In genomic region chr4:79217043-79217442, GRCh38 we compare ENCODE assay signal across 25 cellular contexts.
DNase-seq lines count a peak whose midpoint lies in the region; ATAC-seq and TF ChIP-seq lines count a peak whose summit lies in the region.
"Had no signal": no experiment of that assay in that cellular context is flagged by ENCODE, and none has a peak within 500 bp of the region (broad histone marks: within the 10 kb centered on the region; RNA-seq: fewer than 3 reads in every experiment).

No MANE protein-coding gene starts in this region.

- H4K20me1 ChIP-seq in GM23338 (replicated peaks; ENCODE audit: insufficient read depth) = no peaks in the 10 kb centered on the region
- H4K20me1 ChIP-seq in neural progenitor cell (ENCODE audit: low read depth) = no peaks in the 10 kb centered on the region
- no peaks in the 10 kb centered on the region for H4K20me1 ChIP-seq in smooth muscle cell (ENCODE audit: low read depth)
- H4K20me1 ChIP-seq: BLaER1 had no signal

- H3K4me2 ChIP-seq in GM23338 = no peak overlapping the region
- peak overlapping the region; percentile 31 for H3K4me2 ChIP-seq in neural progenitor cell
- H3K4me2 ChIP-seq in smooth muscle cell = no peak overlapping the region
- H3K4me2 ChIP-seq: BLaER1, KMS-11 had no signal

- H3K4me1 Mint-ChIP-seq in GM23338 (peaks cover 15% of the 10 kb centered on the region), WTC11 (peaks cover 16% of the 10 kb centered on the region), neural progenitor cell (peaks cover 9% of the 10 kb centered on the region)
- H3K4me1 Mint-ChIP-seq in activated CD4-positive, alpha-beta T cell treated with anti-CD3 and anti-CD28 coated beads, Interleukin-2, amount 10 ng/mL, durations not matched to agents 7 days and 5 days = no peaks in the 10 kb centered on the region
- H3K4me1 Mint-ChIP-seq: CD4-positive, CD25-positive, alpha-beta regulatory T cell; IgD-negative memory B cell had no signal

- H3K36me3 ChIP-seq in GM23338 (ENCODE audit: insufficient read depth) (no peaks in the 10 kb centered on the region), neural progenitor cell (no peaks in the 10 kb centered on the region), smooth muscle cell (ENCODE audit: low read depth) (no peaks in the 10 kb centered on the region)
- H3K36me3 ChIP-seq: BLaER1 had no signal

- H2AFZ ChIP-seq in GM23338 (no peak overlapping the region), neural progenitor cell (replicated peaks) (peak overlapping the region; percentile 74), smooth muscle cell (ENCODE audit: low read depth) (no peak overlapping the region)
- H2AFZ ChIP-seq: GM23248 had no signal

- H3K9me2 ChIP-seq in GM23338 (ENCODE audit: insufficient read depth) = no peaks in the 10 kb centered on the region

- H3K9ac ChIP-seq in neural progenitor cell (no peak overlapping the region), smooth muscle cell (ENCODE audit: low read depth) (no peak overlapping the region)
- H3K9ac ChIP-seq: BLaER1, GM23248, KMS-11 had no signal

- no peaks in the 10 kb centered on the region for H3F3A ChIP-seq in GM23338 (replicated peaks; ENCODE audit: low read depth)
- no peaks in the 10 kb centered on the region for H3F3A ChIP-seq in neural progenitor cell (ENCODE audit: low read depth)
- no peaks in the 10 kb centered on the region for H3F3A ChIP-seq in smooth muscle cell (ENCODE audit: low read depth)

- ATAC-seq in GM23338 (peak; percentile 99), WTC11 (peak; percentile 93), GM18870 (IDR thresholded peaks at IDR 0.05; ENCODE audit: unreplicated experiment) (no peak)
- ATAC-seq: Panc1 had no signal

- CTCF ChIA-PET in WTC11 (lab: Charles Lee) = interaction anchor here (1.0 kb wide), 1 partner anchor 175 kb away, joined by 4 read pairs; no protein-coding TSS in a partner anchor
- CTCF ChIA-PET in activated CD4-positive, alpha-beta T cell treated with anti-CD3 and anti-CD28 coated beads, Interleukin-2, amount 10 ng/mL, durations not matched to agents 7 days and 5 days (lab: Charles Lee) = interaction anchor here (0.8 kb wide), 1 partner anchor 46 kb away, joined by 3 read pairs; no protein-coding TSS in a partner anchor

- POLR2A ChIA-PET in WTC11 (lab: Charles Lee) = no interaction called here
- POLR2A ChIA-PET in activated CD4-positive, alpha-beta T cell treated with anti-CD3 and anti-CD28 coated beads, Interleukin-2, amount 10 ng/mL, durations not matched to agents 7 days and 5 days (lab: Charles Lee) = no interaction called here

- H3K27ac ChIP-seq in GM23338 (ENCODE audit: low read depth) = no peak overlapping the region
- H3K27ac ChIP-seq in neural progenitor cell = no peak overlapping the region
- H3K27ac ChIP-seq in smooth muscle cell (ENCODE audit: low read depth) = no peak overlapping the region
- H3K27ac ChIP-seq: BLaER1, GM23248, HL-60, KMS-11, RWPE1 had no signal

- H3K9me3 ChIP-seq in neural progenitor cell (ENCODE audit: low read depth) (no peaks in the 10 kb centered on the region), smooth muscle cell (replicated peaks; ENCODE audit: low read depth) (no peaks in the 10 kb centered on the region)
- H3K9me3 ChIP-seq: BLaER1 had no signal

- H3K4me3 Mint-ChIP-seq in GM23338 (no peak overlapping the region), WTC11 (no peak overlapping the region), neural progenitor cell (no peak overlapping the region)
- H3K4me3 Mint-ChIP-seq in activated CD4-positive, alpha-beta T cell treated with anti-CD3 and anti-CD28 coated beads, Interleukin-2, amount 10 ng/mL, durations not matched to agents 7 days and 5 days = no peak overlapping the region
- H3K4me3 Mint-ChIP-seq: CD4-positive, CD25-positive, alpha-beta regulatory T cell; IgD-negative memory B cell had no signal

- H3K27me3 Mint-ChIP-seq in GM23338 (ENCODE audit: insufficient read depth, low read depth, poor library complexity) = no peaks in the 10 kb centered on the region
- H3K27me3 Mint-ChIP-seq in WTC11 (ENCODE audit: low read depth) = no peaks in the 10 kb centered on the region
- no peaks in the 10 kb centered on the region for H3K27me3 Mint-ChIP-seq in neural progenitor cell (ENCODE audit: insufficient read depth, low read depth)
- H3K27me3 Mint-ChIP-seq in activated CD4-positive, alpha-beta T cell treated with anti-CD3 and anti-CD28 coated beads, Interleukin-2, amount 10 ng/mL, durations not matched to agents 7 days and 5 days = no peaks in the 10 kb centered on the region
- H3K27me3 Mint-ChIP-seq: CD4-positive, CD25-positive, alpha-beta regulatory T cell; IgD-negative memory B cell had no signal

- H3K27ac Mint-ChIP-seq in GM23338 (peak overlapping the region; percentile 52; the same call in 1 of the 2 replicates), WTC11 (no peak overlapping the region), neural progenitor cell (no peak overlapping the region)
- no peak overlapping the region for H3K27ac Mint-ChIP-seq in activated CD4-positive, alpha-beta T cell treated with anti-CD3 and anti-CD28 coated beads, Interleukin-2, amount 10 ng/mL, durations not matched to agents 7 days and 5 days
- H3K27ac Mint-ChIP-seq: CD4-positive, CD25-positive, alpha-beta regulatory T cell; IgD-negative memory B cell had no signal

- H3K36me3 Mint-ChIP-seq in GM23338 (ENCODE audit: low read depth) (no peaks in the 10 kb centered on the region), WTC11 (no peaks in the 10 kb centered on the region), neural progenitor cell (no peaks in the 10 kb centered on the region)
- no peaks in the 10 kb centered on the region for H3K36me3 Mint-ChIP-seq in activated CD4-positive, alpha-beta T cell treated with anti-CD3 and anti-CD28 coated beads, Interleukin-2, amount 10 ng/mL, durations not matched to agents 7 days and 5 days (ENCODE audit: low read depth)
- H3K36me3 Mint-ChIP-seq: CD4-positive, CD25-positive, alpha-beta regulatory T cell; IgD-negative memory B cell had no signal

- H3K27me3 ChIP-seq in GM23338 (ENCODE audit: insufficient read depth) (no peaks in the 10 kb centered on the region), neural progenitor cell (no peaks in the 10 kb centered on the region), smooth muscle cell (ENCODE audit: low read depth) (no peaks in the 10 kb centered on the region)
- H3K27me3 ChIP-seq: BLaER1 had no signal

- H3K4me1 ChIP-seq in GM23338 (ENCODE audit: insufficient read depth) (peaks cover 4% of the 10 kb centered on the region; the same call in 1 of the 2 replicates), neural progenitor cell (peaks cover 14% of the 10 kb centered on the region), smooth muscle cell (ENCODE audit: low read depth) (peaks cover 13% of the 10 kb centered on the region)
- H3K4me1 ChIP-seq: BLaER1 had no signal

- DNase-seq in GM23338 (ENCODE audit: low spot score) (peak; percentile 70), WTC11 (ENCODE audit: low spot score) (peak; percentile 20), iPS DF 4.7 (ENCODE audit: extremely low read depth, low spot score) (peak; percentile 25), neural progenitor cell (ENCODE audit: low spot score) (peak; percentile 51), smooth muscle cell (lab: John Stamatoyannopoulos, UW; ENCODE audit: unreplicated experiment) (no peak)
- no peak for DNase-seq in activated CD4-positive, alpha-beta T cell treated with anti-CD3 and anti-CD28 coated beads, Interleukin-2, amount 10 ng/mL, durations not matched to agents 7 days and 5 days
- DNase-seq: CD4-positive, CD25-positive, alpha-beta regulatory T cell; DMS53; GM23248; HCEC 1CT; MM.1S; NCI-H1092; NCI-H1417 treated with DMSO at 0.1 percent for 48 hours; NCI-H1694 treated with DMSO at 0.1 percent for 48 hours; NCI-H2081; NCI-H2227 treated with DMSO at 0.1 percent for 48 hours; NCI-H526 treated with DMSO at 0.1 percent for 48 hours; SHP77 had no signal

- no peaks in the 10 kb centered on the region for H3K79me2 ChIP-seq in GM23338 (replicated peaks; ENCODE audit: insufficient read depth)
- H3K79me2 ChIP-seq in neural progenitor cell (ENCODE audit: low read depth) = no peaks in the 10 kb centered on the region
- no peaks in the 10 kb centered on the region for H3K79me2 ChIP-seq in smooth muscle cell (ENCODE audit: low read depth)

- TF ChIP-seq CTCF in GM23338 (conservative IDR thresholded peaks at IDR 0.05; ENCODE audit: low read depth in 2 of 2) (no peak), WTC11 (IDR thresholded peaks at IDR 0.05) (no peak), neural progenitor cell (IDR thresholded peaks at IDR 0.05) (no peak), smooth muscle cell (IDR thresholded peaks at IDR 0.05; ENCODE audit: borderline replicate concordance, insufficient read depth, poor library complexity, severe bottlenecking) (no peak)

- no peaks in the 10 kb centered on the region for H3K9me3 Mint-ChIP-seq in GM23338
- H3K9me3 Mint-ChIP-seq in WTC11 = peaks cover 4% of the 10 kb centered on the region; the same call in 1 of the 2 replicates
- H3K9me3 Mint-ChIP-seq in neural progenitor cell = peaks cover 2% of the 10 kb centered on the region
- no peaks in the 10 kb centered on the region for H3K9me3 Mint-ChIP-seq in activated CD4-positive, alpha-beta T cell treated with anti-CD3 and anti-CD28 coated beads, Interleukin-2, amount 10 ng/mL, durations not matched to agents 7 days and 5 days
- H3K9me3 Mint-ChIP-seq: CD4-positive, CD25-positive, alpha-beta regulatory T cell; IgD-negative memory B cell had no signal

- H3K4me3 ChIP-seq in GM23338 = no peak overlapping the region
- no peak overlapping the region for H3K4me3 ChIP-seq in neural progenitor cell
- H3K4me3 ChIP-seq in smooth muscle cell = no peak overlapping the region
- H3K4me3 ChIP-seq: BLaER1, GM23248 had no signal

TF ChIP-seq in GM23338, 12 proteins besides CTCF, POLR2A, EP300 and RAD21 (continues in another document):
- TF ChIP-seq JUNB (IDR thresholded peaks at IDR 0.05; ENCODE audit: unreplicated experiment) (no peak), CREB1 (CRISPR knock-in tag; IDR thresholded peaks at IDR 0.05; ENCODE audit: low read depth) (no peak)

TF ChIP-seq in WTC11, 78 proteins besides CTCF, POLR2A, EP300 and RAD21 (continues in another document):
- TF ChIP-seq USF1 (CRISPR knock-in tag; IDR thresholded peaks at IDR 0.05) = no peak
- TF ChIP-seq, protein P1, sequence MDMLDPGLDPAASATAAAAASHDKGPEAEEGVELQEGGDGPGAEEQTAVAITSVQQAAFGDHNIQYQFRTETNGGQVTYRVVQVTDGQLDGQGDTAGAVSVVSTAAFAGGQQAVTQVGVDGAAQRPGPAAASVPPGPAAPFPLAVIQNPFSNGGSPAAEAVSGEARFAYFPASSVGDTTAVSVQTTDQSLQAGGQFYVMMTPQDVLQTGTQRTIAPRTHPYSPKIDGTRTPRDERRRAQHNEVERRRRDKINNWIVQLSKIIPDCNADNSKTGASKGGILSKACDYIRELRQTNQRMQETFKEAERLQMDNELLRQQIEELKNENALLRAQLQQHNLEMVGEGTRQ (CRISPR knock-in tag; IDR thresholded peaks at IDR 0.05) = no peak

Comparison
In these comparisons a context has a peak if more than half of its experiments do, and no peak if none do; other contexts are left out.
1. DNase-seq: peak in GM23338 (single experiment), WTC11 (single experiment), iPS DF 4.7 (single experiment) and neural progenitor cell (single experiment); none in activated CD4-positive, alpha-beta T cell treated with anti-CD3 and anti-CD28 coated beads, Interleukin-2, amount 10 ng/mL, durations not matched to agents 7 days and 5 days (single experiment) and smooth muscle cell (single experiment).